In the genomic region with DNA sequence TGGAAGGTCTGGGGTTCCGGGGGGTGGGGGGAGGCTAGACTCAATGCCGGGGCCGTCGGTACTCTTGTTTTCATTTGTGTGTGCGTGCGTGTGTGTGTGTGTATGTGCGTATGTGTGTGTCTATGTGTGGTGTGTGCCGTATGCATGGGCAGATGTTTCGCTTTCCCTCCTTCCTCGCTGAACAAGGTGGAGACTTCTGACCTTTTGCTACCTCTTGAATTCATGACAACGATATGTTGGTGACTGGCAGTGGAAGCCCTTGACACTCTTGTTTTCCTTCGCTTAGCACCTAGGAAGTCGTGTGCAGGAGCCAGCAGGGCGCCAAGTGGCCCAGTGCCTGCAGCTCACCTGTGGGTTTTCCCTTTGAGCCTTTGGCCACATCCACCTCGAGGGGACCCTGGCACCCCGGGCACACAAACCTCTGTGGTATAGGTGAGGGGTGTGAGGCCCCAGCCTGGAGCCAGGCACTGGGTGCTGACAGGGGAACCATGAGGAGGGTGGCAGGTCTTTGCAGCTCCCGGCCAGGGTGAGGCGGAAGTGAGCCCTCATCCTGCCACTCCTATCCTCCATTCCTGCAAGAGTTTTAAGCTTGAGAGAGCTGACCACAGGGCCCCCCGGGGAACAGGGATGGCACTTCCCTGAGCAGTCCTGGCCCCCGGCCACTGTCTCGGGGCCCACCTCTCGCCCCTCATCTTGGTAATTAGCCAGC, we compare ENCODE assay signal across 1 cellular context.
TF ChIP-seq lines count a peak whose summit lies in the region.

No MANE protein-coding gene starts in this region.

TF ChIP-seq in K562, 482 proteins besides CTCF, POLR2A, EP300 and RAD21 (continued from another document and continues in another):
- TF ChIP-seq, protein P1, sequence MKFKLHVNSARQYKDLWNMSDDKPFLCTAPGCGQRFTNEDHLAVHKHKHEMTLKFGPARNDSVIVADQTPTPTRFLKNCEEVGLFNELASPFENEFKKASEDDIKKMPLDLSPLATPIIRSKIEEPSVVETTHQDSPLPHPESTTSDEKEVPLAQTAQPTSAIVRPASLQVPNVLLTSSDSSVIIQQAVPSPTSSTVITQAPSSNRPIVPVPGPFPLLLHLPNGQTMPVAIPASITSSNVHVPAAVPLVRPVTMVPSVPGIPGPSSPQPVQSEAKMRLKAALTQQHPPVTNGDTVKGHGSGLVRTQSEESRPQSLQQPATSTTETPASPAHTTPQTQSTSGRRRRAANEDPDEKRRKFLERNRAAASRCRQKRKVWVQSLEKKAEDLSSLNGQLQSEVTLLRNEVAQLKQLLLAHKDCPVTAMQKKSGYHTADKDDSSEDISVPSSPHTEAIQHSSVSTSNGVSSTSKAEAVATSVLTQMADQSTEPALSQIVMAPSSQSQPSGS (CRISPR knock-in tag; IDR thresholded peaks at IDR 0.05): no peak; the same call in 1 of the 2 replicates
- no peak for TF ChIP-seq NRF1 (conservative IDR thresholded peaks at IDR 0.05 in 1 of 2, IDR thresholded peaks at IDR 0.05 in 1 of 2)
- TF ChIP-seq L3MBTL2 (IDR thresholded peaks at IDR 0.05): no peak
- TF ChIP-seq NELFE (IDR thresholded peaks at IDR 0.05; ENCODE audit: insufficient read depth, insufficient read length): no peak
- no peak for TF ChIP-seq BRD4 (IDR thresholded peaks at IDR 0.05)
- no peak for TF ChIP-seq SMAD4 (CRISPR knock-in tag; conservative IDR thresholded peaks at IDR 0.05)
- no peak for TF ChIP-seq U2AF1 (optimal IDR thresholded peaks at IDR 0.05; ENCODE audit: low read depth, low read length)
- TF ChIP-seq HNRNPUL1 (IDR thresholded peaks at IDR 0.05; ENCODE audit: low read length): no peak; the same call in 1 of the 2 replicates
- TF ChIP-seq, protein P2, sequence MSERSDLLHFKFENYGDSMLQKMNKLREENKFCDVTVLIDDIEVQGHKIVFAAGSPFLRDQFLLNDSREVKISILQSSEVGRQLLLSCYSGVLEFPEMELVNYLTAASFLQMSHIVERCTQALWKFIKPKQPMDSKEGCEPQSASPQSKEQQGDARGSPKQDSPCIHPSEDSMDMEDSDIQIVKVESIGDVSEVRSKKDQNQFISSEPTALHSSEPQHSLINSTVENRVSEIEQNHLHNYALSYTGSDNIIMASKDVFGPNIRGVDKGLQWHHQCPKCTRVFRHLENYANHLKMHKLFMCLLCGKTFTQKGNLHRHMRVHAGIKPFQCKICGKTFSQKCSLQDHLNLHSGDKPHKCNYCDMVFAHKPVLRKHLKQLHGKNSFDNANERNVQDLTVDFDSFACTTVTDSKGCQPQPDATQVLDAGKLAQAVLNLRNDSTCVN (CRISPR knock-in tag; IDR thresholded peaks at IDR 0.05): peak; percentile 87
- no peak for TF ChIP-seq ZKSCAN8 (CRISPR knock-in tag; IDR thresholded peaks at IDR 0.05)
- TF ChIP-seq, protein P3, sequence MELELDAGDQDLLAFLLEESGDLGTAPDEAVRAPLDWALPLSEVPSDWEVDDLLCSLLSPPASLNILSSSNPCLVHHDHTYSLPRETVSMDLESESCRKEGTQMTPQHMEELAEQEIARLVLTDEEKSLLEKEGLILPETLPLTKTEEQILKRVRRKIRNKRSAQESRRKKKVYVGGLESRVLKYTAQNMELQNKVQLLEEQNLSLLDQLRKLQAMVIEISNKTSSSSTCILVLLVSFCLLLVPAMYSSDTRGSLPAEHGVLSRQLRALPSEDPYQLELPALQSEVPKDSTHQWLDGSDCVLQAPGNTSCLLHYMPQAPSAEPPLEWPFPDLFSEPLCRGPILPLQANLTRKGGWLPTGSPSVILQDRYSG (tag; conservative IDR thresholded peaks at IDR 0.05; ENCODE audit: low read depth): no peak
- TF ChIP-seq, protein P4, sequence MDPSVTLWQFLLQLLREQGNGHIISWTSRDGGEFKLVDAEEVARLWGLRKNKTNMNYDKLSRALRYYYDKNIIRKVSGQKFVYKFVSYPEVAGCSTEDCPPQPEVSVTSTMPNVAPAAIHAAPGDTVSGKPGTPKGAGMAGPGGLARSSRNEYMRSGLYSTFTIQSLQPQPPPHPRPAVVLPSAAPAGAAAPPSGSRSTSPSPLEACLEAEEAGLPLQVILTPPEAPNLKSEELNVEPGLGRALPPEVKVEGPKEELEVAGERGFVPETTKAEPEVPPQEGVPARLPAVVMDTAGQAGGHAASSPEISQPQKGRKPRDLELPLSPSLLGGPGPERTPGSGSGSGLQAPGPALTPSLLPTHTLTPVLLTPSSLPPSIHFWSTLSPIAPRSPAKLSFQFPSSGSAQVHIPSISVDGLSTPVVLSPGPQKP (CRISPR knock-in tag; IDR thresholded peaks at IDR 0.05): peak; percentile 72; the same call in 1 of the 2 replicates
- TF ChIP-seq XRCC4 (IDR thresholded peaks at IDR 0.05; ENCODE audit: extremely low read depth, insufficient read depth, insufficient read length): no peak
- TF ChIP-seq SLC30A9 (CRISPR knock-in tag; IDR thresholded peaks at IDR 0.05): no peak
- no peak; a peak in 1 of 4 replicates for TF ChIP-seq HDAC1 (IDR thresholded peaks at IDR 0.05)
- TF ChIP-seq, protein P5, sequence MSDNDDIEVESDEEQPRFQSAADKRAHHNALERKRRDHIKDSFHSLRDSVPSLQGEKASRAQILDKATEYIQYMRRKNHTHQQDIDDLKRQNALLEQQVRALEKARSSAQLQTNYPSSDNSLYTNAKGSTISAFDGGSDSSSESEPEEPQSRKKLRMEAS (CRISPR knock-in tag; IDR thresholded peaks at IDR 0.05): peak; percentile 57
- TF ChIP-seq RB1 (IDR thresholded peaks at IDR 0.05; ENCODE audit: low read depth): peak; percentile 58; the same call in 1 of the 2 replicates
- TF ChIP-seq SMAD3 (CRISPR knock-in tag; conservative IDR thresholded peaks at IDR 0.05): no peak
- no peak for TF ChIP-seq PURB (CRISPR knock-in tag; IDR thresholded peaks at IDR 0.05; ENCODE audit: low read depth)
- no peak for TF ChIP-seq SP2 (IDR thresholded peaks at IDR 0.05; ENCODE audit: extremely low read depth, low read depth, low read length, poor library complexity, severe bottlenecking)
- TF ChIP-seq ARNT (IDR thresholded peaks at IDR 0.05): peak in 1 of 2 experiments; percentile 41; a peak in 1 of 4 replicates
- no peak for TF ChIP-seq TRIM24 (IDR thresholded peaks at IDR 0.05)
- TF ChIP-seq, protein P6, sequence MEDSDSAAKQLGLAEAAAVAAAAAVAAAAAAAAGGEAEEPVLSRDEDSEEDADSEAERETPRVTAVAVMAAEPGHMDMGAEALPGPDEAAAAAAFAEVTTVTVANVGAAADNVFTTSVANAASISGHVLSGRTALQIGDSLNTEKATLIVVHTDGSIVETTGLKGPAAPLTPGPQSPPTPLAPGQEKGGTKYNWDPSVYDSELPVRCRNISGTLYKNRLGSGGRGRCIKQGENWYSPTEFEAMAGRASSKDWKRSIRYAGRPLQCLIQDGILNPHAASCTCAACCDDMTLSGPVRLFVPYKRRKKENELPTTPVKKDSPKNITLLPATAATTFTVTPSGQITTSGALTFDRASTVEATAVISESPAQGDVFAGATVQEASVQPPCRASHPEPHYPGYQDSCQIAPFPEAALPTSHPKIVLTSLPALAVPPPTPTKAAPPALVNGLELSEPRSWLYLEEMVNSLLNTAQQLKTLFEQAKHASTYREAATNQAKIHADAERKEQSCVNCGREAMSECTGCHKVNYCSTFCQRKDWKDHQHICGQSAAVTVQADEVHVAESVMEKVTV (CRISPR knock-in tag; IDR thresholded peaks at IDR 0.05): no peak
- no peak for TF ChIP-seq XRCC5 (IDR thresholded peaks at IDR 0.05; ENCODE audit: low read depth, low read length)
- TF ChIP-seq, protein P7, sequence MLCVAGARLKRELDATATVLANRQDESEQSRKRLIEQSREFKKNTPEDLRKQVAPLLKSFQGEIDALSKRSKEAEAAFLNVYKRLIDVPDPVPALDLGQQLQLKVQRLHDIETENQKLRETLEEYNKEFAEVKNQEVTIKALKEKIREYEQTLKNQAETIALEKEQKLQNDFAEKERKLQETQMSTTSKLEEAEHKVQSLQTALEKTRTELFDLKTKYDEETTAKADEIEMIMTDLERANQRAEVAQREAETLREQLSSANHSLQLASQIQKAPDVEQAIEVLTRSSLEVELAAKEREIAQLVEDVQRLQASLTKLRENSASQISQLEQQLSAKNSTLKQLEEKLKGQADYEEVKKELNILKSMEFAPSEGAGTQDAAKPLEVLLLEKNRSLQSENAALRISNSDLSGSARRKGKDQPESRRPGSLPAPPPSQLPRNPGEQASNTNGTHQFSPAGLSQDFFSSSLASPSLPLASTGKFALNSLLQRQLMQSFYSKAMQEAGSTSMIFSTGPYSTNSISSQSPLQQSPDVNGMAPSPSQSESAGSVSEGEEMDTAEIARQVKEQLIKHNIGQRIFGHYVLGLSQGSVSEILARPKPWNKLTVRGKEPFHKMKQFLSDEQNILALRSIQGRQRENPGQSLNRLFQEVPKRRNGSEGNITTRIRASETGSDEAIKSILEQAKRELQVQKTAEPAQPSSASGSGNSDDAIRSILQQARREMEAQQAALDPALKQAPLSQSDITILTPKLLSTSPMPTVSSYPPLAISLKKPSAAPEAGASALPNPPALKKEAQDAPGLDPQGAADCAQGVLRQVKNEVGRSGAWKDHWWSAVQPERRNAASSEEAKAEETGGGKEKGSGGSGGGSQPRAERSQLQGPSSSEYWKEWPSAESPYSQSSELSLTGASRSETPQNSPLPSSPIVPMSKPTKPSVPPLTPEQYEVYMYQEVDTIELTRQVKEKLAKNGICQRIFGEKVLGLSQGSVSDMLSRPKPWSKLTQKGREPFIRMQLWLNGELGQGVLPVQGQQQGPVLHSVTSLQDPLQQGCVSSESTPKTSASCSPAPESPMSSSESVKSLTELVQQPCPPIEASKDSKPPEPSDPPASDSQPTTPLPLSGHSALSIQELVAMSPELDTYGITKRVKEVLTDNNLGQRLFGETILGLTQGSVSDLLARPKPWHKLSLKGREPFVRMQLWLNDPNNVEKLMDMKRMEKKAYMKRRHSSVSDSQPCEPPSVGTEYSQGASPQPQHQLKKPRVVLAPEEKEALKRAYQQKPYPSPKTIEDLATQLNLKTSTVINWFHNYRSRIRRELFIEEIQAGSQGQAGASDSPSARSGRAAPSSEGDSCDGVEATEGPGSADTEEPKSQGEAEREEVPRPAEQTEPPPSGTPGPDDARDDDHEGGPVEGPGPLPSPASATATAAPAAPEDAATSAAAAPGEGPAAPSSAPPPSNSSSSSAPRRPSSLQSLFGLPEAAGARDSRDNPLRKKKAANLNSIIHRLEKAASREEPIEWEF (CRISPR knock-in tag; IDR thresholded peaks at IDR 0.05): no peak
- TF ChIP-seq, protein P8, sequence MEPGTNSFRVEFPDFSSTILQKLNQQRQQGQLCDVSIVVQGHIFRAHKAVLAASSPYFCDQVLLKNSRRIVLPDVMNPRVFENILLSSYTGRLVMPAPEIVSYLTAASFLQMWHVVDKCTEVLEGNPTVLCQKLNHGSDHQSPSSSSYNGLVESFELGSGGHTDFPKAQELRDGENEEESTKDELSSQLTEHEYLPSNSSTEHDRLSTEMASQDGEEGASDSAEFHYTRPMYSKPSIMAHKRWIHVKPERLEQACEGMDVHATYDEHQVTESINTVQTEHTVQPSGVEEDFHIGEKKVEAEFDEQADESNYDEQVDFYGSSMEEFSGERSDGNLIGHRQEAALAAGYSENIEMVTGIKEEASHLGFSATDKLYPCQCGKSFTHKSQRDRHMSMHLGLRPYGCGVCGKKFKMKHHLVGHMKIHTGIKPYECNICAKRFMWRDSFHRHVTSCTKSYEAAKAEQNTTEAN (CRISPR knock-in tag; IDR thresholded peaks at IDR 0.05): no peak
- TF ChIP-seq MTF1 (CRISPR knock-in tag; IDR thresholded peaks at IDR 0.05; ENCODE audit: borderline replicate concordance): 0 out of 2 replicates have a peak, but pooled peaks have one; percentile 20
- TF ChIP-seq YBX1 (IDR thresholded peaks at IDR 0.05): no peak
- no peak for TF ChIP-seq HDAC6 (IDR thresholded peaks at IDR 0.05; ENCODE audit: low read depth, low read length)
- no peak for TF ChIP-seq ZFP30 (CRISPR knock-in tag; IDR thresholded peaks at IDR 0.05; ENCODE audit: borderline replicate concordance)
- no peak for TF ChIP-seq ZNF175 (CRISPR knock-in tag; IDR thresholded peaks at IDR 0.05; ENCODE audit: low read depth)
- 0 out of 2 replicates have a peak, but pooled peaks have one; percentile 43 for TF ChIP-seq ZNF124 (CRISPR knock-in tag; IDR thresholded peaks at IDR 0.05)
- no peak for TF ChIP-seq MYBL2 (IDR thresholded peaks at IDR 0.05; ENCODE audit: low read depth)
- TF ChIP-seq MYBL2 (CRISPR knock-in tag; IDR thresholded peaks at IDR 0.05; ENCODE audit: borderline replicate concordance): peak; percentile 79
- TF ChIP-seq EGR1 (conservative IDR thresholded peaks at IDR 0.05): no peak
- TF ChIP-seq HOXB6 (CRISPR knock-in tag; IDR thresholded peaks at IDR 0.05; ENCODE audit: borderline replicate concordance): no peak
- TF ChIP-seq, protein P9, sequence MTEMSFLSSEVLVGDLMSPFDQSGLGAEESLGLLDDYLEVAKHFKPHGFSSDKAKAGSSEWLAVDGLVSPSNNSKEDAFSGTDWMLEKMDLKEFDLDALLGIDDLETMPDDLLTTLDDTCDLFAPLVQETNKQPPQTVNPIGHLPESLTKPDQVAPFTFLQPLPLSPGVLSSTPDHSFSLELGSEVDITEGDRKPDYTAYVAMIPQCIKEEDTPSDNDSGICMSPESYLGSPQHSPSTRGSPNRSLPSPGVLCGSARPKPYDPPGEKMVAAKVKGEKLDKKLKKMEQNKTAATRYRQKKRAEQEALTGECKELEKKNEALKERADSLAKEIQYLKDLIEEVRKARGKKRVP (CRISPR knock-in tag; IDR thresholded peaks at IDR 0.05): no peak
- TF ChIP-seq, protein P10, sequence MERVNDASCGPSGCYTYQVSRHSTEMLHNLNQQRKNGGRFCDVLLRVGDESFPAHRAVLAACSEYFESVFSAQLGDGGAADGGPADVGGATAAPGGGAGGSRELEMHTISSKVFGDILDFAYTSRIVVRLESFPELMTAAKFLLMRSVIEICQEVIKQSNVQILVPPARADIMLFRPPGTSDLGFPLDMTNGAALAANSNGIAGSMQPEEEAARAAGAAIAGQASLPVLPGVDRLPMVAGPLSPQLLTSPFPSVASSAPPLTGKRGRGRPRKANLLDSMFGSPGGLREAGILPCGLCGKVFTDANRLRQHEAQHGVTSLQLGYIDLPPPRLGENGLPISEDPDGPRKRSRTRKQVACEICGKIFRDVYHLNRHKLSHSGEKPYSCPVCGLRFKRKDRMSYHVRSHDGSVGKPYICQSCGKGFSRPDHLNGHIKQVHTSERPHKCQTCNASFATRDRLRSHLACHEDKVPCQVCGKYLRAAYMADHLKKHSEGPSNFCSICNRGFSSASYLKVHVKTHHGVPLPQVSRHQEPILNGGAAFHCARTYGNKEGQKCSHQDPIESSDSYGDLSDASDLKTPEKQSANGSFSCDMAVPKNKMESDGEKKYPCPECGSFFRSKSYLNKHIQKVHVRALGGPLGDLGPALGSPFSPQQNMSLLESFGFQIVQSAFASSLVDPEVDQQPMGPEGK (CRISPR knock-in tag; IDR thresholded peaks at IDR 0.05; ENCODE audit: borderline replicate concordance): no peak
- TF ChIP-seq HNRNPH1 (optimal IDR thresholded peaks at IDR 0.05; ENCODE audit: low read depth, low read length): no peak
- TF ChIP-seq, protein P11, sequence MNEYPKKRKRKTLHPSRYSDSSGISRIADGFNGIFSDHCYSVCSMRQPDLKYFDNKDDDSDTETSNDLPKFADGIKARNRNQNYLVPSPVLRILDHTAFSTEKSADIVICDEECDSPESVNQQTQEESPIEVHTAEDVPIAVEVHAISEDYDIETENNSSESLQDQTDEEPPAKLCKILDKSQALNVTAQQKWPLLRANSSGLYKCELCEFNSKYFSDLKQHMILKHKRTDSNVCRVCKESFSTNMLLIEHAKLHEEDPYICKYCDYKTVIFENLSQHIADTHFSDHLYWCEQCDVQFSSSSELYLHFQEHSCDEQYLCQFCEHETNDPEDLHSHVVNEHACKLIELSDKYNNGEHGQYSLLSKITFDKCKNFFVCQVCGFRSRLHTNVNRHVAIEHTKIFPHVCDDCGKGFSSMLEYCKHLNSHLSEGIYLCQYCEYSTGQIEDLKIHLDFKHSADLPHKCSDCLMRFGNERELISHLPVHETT (CRISPR knock-in tag; conservative IDR thresholded peaks at IDR 0.05 in 1 of 2, IDR thresholded peaks at IDR 0.05 in 1 of 2): 0 out of 4 replicates have a peak, but pooled peaks of 1 of the 2 experiments have one; percentile 81
- no peak for TF ChIP-seq PCBP1 (IDR thresholded peaks at IDR 0.05; ENCODE audit: low read depth, low read length, poor library complexity, severe bottlenecking)
- no peak for TF ChIP-seq TCF3 (CRISPR knock-in tag; IDR thresholded peaks at IDR 0.05)
- peak; percentile 36 for TF ChIP-seq SMAD1 (IDR thresholded peaks at IDR 0.05; ENCODE audit: low read depth, low read length, partially characterized antibody)
